Comparison of ENCODE assay signal across 8 cellular contexts in genomic region chr5:172453206-172453985, GRCh38. TPM values are rescaled to one million over a fixed set of nuclear protein-coding genes. Genes with fewer than 3 reads are reported as not detected.
DNase-seq lines count a peak whose midpoint lies in the region; ATAC-seq and TF ChIP-seq lines count a peak whose summit lies in the region.

No MANE protein-coding gene starts in this region.

- no peak for TF ChIP-seq POLR2A in upper lobe of left lung (IDR thresholded peaks at IDR 0.05)

- WGBS in upper lobe of left lung, 2 donors = 23 to 34% methylated on average over 13 to 24 of the region's 24 CpGs

- TF ChIP-seq CTCF in PC-9 (conservative IDR thresholded peaks at IDR 0.05) = no peak
- TF ChIP-seq CTCF in upper lobe of left lung (IDR thresholded peaks at IDR 0.05) = peak in 3 of 6 experiments; percentile 31 to 40 (median 32)

- no peak overlapping the region for H3K27ac ChIP-seq in PC-9
- H3K27ac ChIP-seq in upper lobe of left lung = peak overlapping the region; percentile 79 to 93 (median 86)

- H4K20me1 ChIP-seq in PC-9 (ENCODE audit: insufficient read depth) = 0 out of 2 replicates have a peak, but pooled peaks cover 4% of the 10 kb centered on the region

- DNase-seq in NCI-H1417 (lab: John Stamatoyannopoulos, UW) (peak in 2 of 3 experiments; percentile 40 to 60), NCI-H1417 treated with DMSO at 0.1 percent for 48 hours (lab: John Stamatoyannopoulos, UW) (no peak), PC-9 (peak in 1 of 2 experiments; percentile 63), ecto neural progenitor cell (ENCODE audit: low spot score) (peak; percentile 75), medulla oblongata (ENCODE audit: extremely low spot score) (peak; percentile 65), upper lobe of left lung (peak in 1 of 2 donors; percentile 22)

- H3F3A ChIP-seq in PC-9 (ENCODE audit: insufficient read depth, low read depth) = peaks cover 9% of the 10 kb centered on the region; the same call in 1 of the 2 replicates

- H3K4me2 ChIP-seq in PC-9 = peak overlapping the region; percentile 97

- CTCF ChIA-PET in PC-9 (lab: Charles Lee) = interaction anchor here (0.7 to 1.2 kb wide), 3 partner anchors 9 to 57 kb away, joined by 3 to 4 read pairs (median 3); no protein-coding TSS in a partner anchor

- no peaks in the 10 kb centered on the region for H3K79me2 ChIP-seq in PC-9 (ENCODE audit: low read depth)

- POLR2A ChIA-PET in PC-9 (lab: Charles Lee; ENCODE audit: unreplicated experiment) = interaction anchor here (0.6 to 0.9 kb wide), 5 partner anchors 41 to 1698 kb away, joined by 3 to 5 read pairs (median 4); no protein-coding TSS in a partner anchor

- H3K36me3 ChIP-seq in PC-9 (ENCODE audit: low read depth) (no peaks in the 10 kb centered on the region), upper lobe of left lung (no peaks in the 10 kb centered on the region)

- intact Hi-C loops in PC-9 (cut with micrococcal nuclease; ENCODE audit: unreplicated experiment) = loop anchor here (1.0 to 5.0 kb wide), 7 partner anchors 41 to 541 kb away; partner anchors contain the start of genes STK10 and UBTD2

- TF ChIP-seq EP300 in upper lobe of left lung (IDR thresholded peaks at IDR 0.05) = no peak

- H3K4me3 ChIP-seq in PC-9 (peak overlapping the region; percentile 62), upper lobe of left lung (peak overlapping the region; percentile 82 to 92 (median 87))

- H3K4me1 ChIP-seq in PC-9 (replicated peaks; ENCODE audit: insufficient read depth) (peaks cover 18% of the 10 kb centered on the region), upper lobe of left lung (peaks cover 17 to 32% (median 21%) of the 10 kb centered on the region in 4 donors)

- peak overlapping the region; percentile 71 for H2AFZ ChIP-seq in PC-9

- TSS peak; percentile 59 for BruUV-seq in PC-9 (replicated peaks; lab: Mats Ljungman, UMichigan)

- H3K9me3 ChIP-seq in PC-9 (ENCODE audit: insufficient read depth, low read depth) (no peaks in the 10 kb centered on the region), upper lobe of left lung (no peaks in the 10 kb centered on the region)

- ATAC-seq in upper lobe of left lung (ENCODE audit: low FRiP score in 2 of 2) (peak; percentile 18 to 44), HG03039 (IDR thresholded peaks at IDR 0.05; ENCODE audit: unreplicated experiment) (no peak), GM21360 (IDR thresholded peaks at IDR 0.05; ENCODE audit: unreplicated experiment) (no peak)

- H3K27me3 ChIP-seq in PC-9 (ENCODE audit: insufficient read depth, low read depth) (no peaks in the 10 kb centered on the region), upper lobe of left lung (peaks cover 0 to 3% (median 0%) of the 10 kb centered on the region in 4 donors)

- no peaks in the 10 kb centered on the region for H3K9me2 ChIP-seq in PC-9 (ENCODE audit: insufficient read depth)

RNA-seq across cellular contexts. Expression of gene SH3PXD2B, which starts 0.9 kb away (rescaled TPM):
- total RNA-seq in PC-9 (2021) (26.1 and 29.3 TPM in 2 replicates), upper lobe of left lung (10 to 100 TPM; 17.1 to 55.5 (median 43.2) TPM)

Comparison
In these comparisons a context has a peak if more than half of its experiments do, and no peak if none do; other contexts are left out.
1. ATAC-seq: peak in upper lobe of left lung (2 of 2); none in HG03039 (single experiment) and GM21360 (single experiment).